1 cellular context compared by ENCODE assay signal in genomic region chr3:16906679-16907078, GRCh38.
TF ChIP-seq lines count a peak whose summit lies in the region.

No MANE protein-coding gene starts in this region.

TF ChIP-seq in HEK293, 187 proteins besides CTCF, POLR2A, EP300 and RAD21 (continued from another document):
- TF ChIP-seq, protein P1, sequence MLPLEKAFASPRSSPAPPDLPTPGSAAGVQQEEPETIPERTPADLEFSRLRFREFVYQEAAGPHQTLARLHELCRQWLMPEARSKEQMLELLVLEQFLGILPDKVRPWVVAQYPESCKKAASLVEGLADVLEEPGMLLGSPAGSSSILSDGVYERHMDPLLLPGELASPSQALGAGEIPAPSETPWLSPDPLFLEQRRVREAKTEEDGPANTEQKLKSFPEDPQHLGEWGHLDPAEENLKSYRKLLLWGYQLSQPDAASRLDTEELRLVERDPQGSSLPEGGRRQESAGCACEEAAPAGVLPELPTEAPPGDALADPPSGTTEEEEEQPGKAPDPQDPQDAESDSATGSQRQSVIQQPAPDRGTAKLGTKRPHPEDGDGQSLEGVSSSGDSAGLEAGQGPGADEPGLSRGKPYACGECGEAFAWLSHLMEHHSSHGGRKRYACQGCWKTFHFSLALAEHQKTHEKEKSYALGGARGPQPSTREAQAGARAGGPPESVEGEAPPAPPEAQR (tag by site-specific recombination; IDR thresholded peaks at IDR 0.05), result no peak
- TF ChIP-seq ZIC2 (tag by site-specific recombination; IDR thresholded peaks at IDR 0.05), result no peak
- no peak for TF ChIP-seq ZNF843 (tag by site-specific recombination; IDR thresholded peaks at IDR 0.05)
- no peak for TF ChIP-seq ZNF776 (tag by site-specific recombination; IDR thresholded peaks at IDR 0.05; ENCODE audit: borderline replicate concordance)
- TF ChIP-seq, protein P2, sequence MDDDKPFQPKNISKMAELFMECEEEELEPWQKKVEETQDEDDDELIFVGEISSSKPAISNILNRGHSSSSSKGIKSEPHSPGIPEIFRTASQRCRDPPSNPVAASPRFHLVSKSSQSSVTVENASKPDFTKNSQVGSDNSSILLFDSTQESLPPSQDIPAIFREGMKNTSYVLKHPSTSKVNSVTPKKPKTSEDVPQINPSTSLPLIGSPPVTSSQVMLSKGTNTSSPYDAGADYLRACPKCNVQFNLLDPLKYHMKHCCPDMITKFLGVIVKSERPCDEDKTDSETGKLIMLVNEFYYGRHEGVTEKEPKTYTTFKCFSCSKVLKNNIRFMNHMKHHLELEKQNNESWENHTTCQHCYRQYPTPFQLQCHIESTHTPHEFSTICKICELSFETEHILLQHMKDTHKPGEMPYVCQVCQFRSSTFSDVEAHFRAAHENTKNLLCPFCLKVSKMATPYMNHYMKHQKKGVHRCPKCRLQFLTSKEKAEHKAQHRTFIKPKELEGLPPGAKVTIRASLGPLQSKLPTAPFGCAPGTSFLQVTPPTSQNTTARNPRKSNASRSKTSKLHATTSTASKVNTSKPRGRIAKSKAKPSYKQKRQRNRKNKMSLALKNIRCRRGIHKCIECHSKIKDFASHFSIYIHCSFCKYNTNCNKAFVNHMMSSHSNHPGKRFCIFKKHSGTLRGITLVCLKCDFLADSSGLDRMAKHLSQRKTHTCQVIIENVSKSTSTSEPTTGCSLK (tag by site-specific recombination; IDR thresholded peaks at IDR 0.05), result no peak
- no peak for TF ChIP-seq YY1 (tag by site-specific recombination; IDR thresholded peaks at IDR 0.05)
- no peak for TF ChIP-seq ZNF18 (tag by site-specific recombination; IDR thresholded peaks at IDR 0.05)
- TF ChIP-seq ZNF19 (tag by site-specific recombination; IDR thresholded peaks at IDR 0.05; ENCODE audit: low read depth), result no peak
- TF ChIP-seq ZNF174 (tag by site-specific recombination; IDR thresholded peaks at IDR 0.05), result no peak
- no peak for TF ChIP-seq GFI1B (tag by site-specific recombination; IDR thresholded peaks at IDR 0.05)
- no peak for TF ChIP-seq ZNF660 (tag by site-specific recombination; IDR thresholded peaks at IDR 0.05)
- TF ChIP-seq ZNF335 (tag by site-specific recombination; conservative IDR thresholded peaks at IDR 0.05), result no peak
- TF ChIP-seq ZNF449 (tag by site-specific recombination; IDR thresholded peaks at IDR 0.05), result no peak
- TF ChIP-seq ZNF514 (tag by site-specific recombination; IDR thresholded peaks at IDR 0.05), result no peak
- no peak for TF ChIP-seq ZNF76 (tag by site-specific recombination; IDR thresholded peaks at IDR 0.05; ENCODE audit: borderline replicate concordance, low read depth)
- TF ChIP-seq ZNF571 (tag by site-specific recombination; IDR thresholded peaks at IDR 0.05), result no peak
- TF ChIP-seq ZNF677 (tag by site-specific recombination; IDR thresholded peaks at IDR 0.05), result no peak
- peak; percentile 24; the same call in 1 of the 2 replicates for TF ChIP-seq IKZF3 (tag by site-specific recombination; IDR thresholded peaks at IDR 0.05)
- TF ChIP-seq, protein P3, sequence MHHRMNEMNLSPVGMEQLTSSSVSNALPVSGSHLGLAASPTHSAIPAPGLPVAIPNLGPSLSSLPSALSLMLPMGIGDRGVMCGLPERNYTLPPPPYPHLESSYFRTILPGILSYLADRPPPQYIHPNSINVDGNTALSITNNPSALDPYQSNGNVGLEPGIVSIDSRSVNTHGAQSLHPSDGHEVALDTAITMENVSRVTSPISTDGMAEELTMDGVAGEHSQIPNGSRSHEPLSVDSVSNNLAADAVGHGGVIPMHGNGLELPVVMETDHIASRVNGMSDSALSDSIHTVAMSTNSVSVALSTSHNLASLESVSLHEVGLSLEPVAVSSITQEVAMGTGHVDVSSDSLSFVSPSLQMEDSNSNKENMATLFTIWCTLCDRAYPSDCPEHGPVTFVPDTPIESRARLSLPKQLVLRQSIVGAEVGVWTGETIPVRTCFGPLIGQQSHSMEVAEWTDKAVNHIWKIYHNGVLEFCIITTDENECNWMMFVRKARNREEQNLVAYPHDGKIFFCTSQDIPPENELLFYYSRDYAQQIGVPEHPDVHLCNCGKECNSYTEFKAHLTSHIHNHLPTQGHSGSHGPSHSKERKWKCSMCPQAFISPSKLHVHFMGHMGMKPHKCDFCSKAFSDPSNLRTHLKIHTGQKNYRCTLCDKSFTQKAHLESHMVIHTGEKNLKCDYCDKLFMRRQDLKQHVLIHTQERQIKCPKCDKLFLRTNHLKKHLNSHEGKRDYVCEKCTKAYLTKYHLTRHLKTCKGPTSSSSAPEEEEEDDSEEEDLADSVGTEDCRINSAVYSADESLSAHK (tag by site-specific recombination; IDR thresholded peaks at IDR 0.05), result no peak
- no peak for TF ChIP-seq SALL2 (tag by site-specific recombination; IDR thresholded peaks at IDR 0.05; ENCODE audit: borderline replicate concordance)
- no peak for TF ChIP-seq ZNF549 (tag by site-specific recombination; IDR thresholded peaks at IDR 0.05)
- no peak for TF ChIP-seq ZNF600 (tag by site-specific recombination; IDR thresholded peaks at IDR 0.05)
